Comparison of ENCODE assay signal across 17 cellular contexts in the genomic region with DNA sequence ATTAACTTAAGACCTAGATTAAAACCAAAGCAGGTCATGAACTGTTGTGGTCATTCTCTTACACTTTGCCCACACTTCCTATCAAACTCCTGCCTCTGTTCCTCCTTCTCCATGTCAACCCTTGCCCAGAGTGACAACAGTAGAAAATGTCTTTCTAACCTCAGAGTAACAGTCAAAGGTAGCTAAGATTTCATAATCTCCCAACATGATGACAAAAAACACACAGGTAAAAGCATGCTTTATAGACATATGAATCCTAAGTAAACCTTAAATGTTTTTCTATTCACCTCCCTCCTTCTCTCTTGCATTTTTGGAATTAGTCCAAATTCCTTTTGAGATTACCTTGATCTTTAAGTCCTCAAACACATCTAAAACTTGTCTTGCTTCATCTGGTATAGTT.
DNase-seq lines count a peak whose midpoint lies in the region; ATAC-seq and TF ChIP-seq lines count a peak whose summit lies in the region.
"Had no signal": no experiment of that assay in that cellular context is flagged by ENCODE, and none has a peak within 500 bp of the region (broad histone marks: within the 10 kb centered on the region; RNA-seq: fewer than 3 reads in every experiment).

No MANE protein-coding gene starts in this region.

- H3K9me3 ChIP-seq in mucosa of descending colon (no peaks in the 10 kb centered on the region), left ventricle myocardium inferior (replicated peaks) (peaks cover 19% of the 10 kb centered on the region)
- H3K9me3 ChIP-seq: BLaER1 treated with 17β-estradiol and CSF1 and Interleukin-3, amounts not matched to agents 10 nM and 100 nM; body of pancreas; thoracic aorta had no signal

- H3K4me1 ChIP-seq in mucosa of descending colon (ENCODE audit: low read depth) (peaks cover 4% of the 10 kb centered on the region), left ventricle myocardium inferior (no peaks in the 10 kb centered on the region)
- H3K4me1 ChIP-seq: BLaER1 treated with 17β-estradiol and CSF1 and Interleukin-3, amounts not matched to agents 10 nM and 100 nM; body of pancreas had no signal

- H3K27me3 ChIP-seq in left ventricle myocardium inferior (ENCODE audit: low read depth): no peaks in the 10 kb centered on the region
- H3K27me3 ChIP-seq: BLaER1 treated with 17β-estradiol and CSF1 and Interleukin-3, amounts not matched to agents 10 nM and 100 nM; body of pancreas had no signal

- no peaks in the 10 kb centered on the region for H3K4me1 Mint-ChIP-seq in activated CD4-positive, alpha-beta T cell treated with anti-CD3 and anti-CD28 coated beads for 36 hours
- H3K4me1 Mint-ChIP-seq: activated naive CD4-positive, alpha-beta T cell treated with anti-CD3 and anti-CD28 coated beads, Interleukin-2, amount 10 ng/mL, durations not matched to agents 7 days and 5 days had no signal

- DNase-seq in HT-29 (ENCODE audit: low spot score) (peak; percentile 49), mucosa of descending colon (no peak), left ventricle myocardium inferior (no peak), DMS79 (lab: John Stamatoyannopoulos, UW) (no peak)
- no peak for DNase-seq in activated CD4-positive, alpha-beta T cell treated with anti-CD3 and anti-CD28 coated beads for 36 hours
- DNase-seq: activated naive CD4-positive, alpha-beta T cell treated with anti-CD3 and anti-CD28 coated beads, Interleukin-2, amount 10 ng/mL, durations not matched to agents 7 days and 5 days; body of pancreas; dermis blood vessel endothelial cell; Kasumi-1; kidney; SIG-M5; stimulated activated CD4-positive, alpha-beta T cell treated with anti-CD3 and anti-CD28 coated beads, Interleukin-2, amount 100 ng/mL, for 48 hours; T-helper 9 cell had no signal

- no peak overlapping the region for H3K4me3 Mint-ChIP-seq in activated CD4-positive, alpha-beta T cell treated with anti-CD3 and anti-CD28 coated beads for 36 hours
- H3K4me3 Mint-ChIP-seq: activated naive CD4-positive, alpha-beta T cell treated with anti-CD3 and anti-CD28 coated beads, Interleukin-2, amount 10 ng/mL, durations not matched to agents 7 days and 5 days had no signal

- H3K9me3 Mint-ChIP-seq in activated CD4-positive, alpha-beta T cell treated with anti-CD3 and anti-CD28 coated beads for 36 hours (ENCODE audit: low read depth): peaks cover 8% of the 10 kb centered on the region

- H3K4me3 ChIP-seq in mucosa of descending colon (no peak overlapping the region), left ventricle myocardium inferior (no peak overlapping the region)
- H3K4me3 ChIP-seq: BLaER1 treated with 17β-estradiol and CSF1 and Interleukin-3, amounts not matched to agents 10 nM and 100 nM; body of pancreas; thoracic aorta had no signal

- POLR2A ChIA-PET in activated CD4-positive, alpha-beta T cell treated with anti-CD3 and anti-CD28 coated beads for 36 hours (lab: Charles Lee): no interaction called here

- intact Hi-C loops in mucosa of descending colon (cut with DNase I, micrococcal nuclease) (no loop called here), left ventricle myocardium inferior (cut with micrococcal nuclease) (no loop called here)
- intact Hi-C loops in activated CD4-positive, alpha-beta T cell treated with anti-CD3 and anti-CD28 coated beads for 36 hours (cut with DNase I, micrococcal nuclease): no loop called here

- no peaks in the 10 kb centered on the region for H3K27me3 Mint-ChIP-seq in activated CD4-positive, alpha-beta T cell treated with anti-CD3 and anti-CD28 coated beads for 36 hours
- H3K27me3 Mint-ChIP-seq: activated naive CD4-positive, alpha-beta T cell treated with anti-CD3 and anti-CD28 coated beads, Interleukin-2, amount 10 ng/mL, durations not matched to agents 7 days and 5 days had no signal

- no peak overlapping the region for H3K27ac ChIP-seq in left ventricle myocardium inferior (replicated peaks)
- H3K27ac ChIP-seq: BLaER1 treated with 17β-estradiol and CSF1 and Interleukin-3, amounts not matched to agents 10 nM and 100 nM; body of pancreas; thoracic aorta had no signal

- H3K36me3 ChIP-seq in mucosa of descending colon (ENCODE audit: low read depth) (no peaks in the 10 kb centered on the region), left ventricle myocardium inferior (no peaks in the 10 kb centered on the region)
- H3K36me3 ChIP-seq: BLaER1 treated with 17β-estradiol and CSF1 and Interleukin-3, amounts not matched to agents 10 nM and 100 nM; thoracic aorta had no signal

- ATAC-seq in GM19452 (IDR thresholded peaks at IDR 0.05; ENCODE audit: unreplicated experiment): peak; percentile 15
- ATAC-seq in HG02798 (IDR thresholded peaks at IDR 0.05; ENCODE audit: poor library complexity, unreplicated experiment): peak; percentile 25
- ATAC-seq in mucosa of descending colon: peak; percentile 15
- no peak for ATAC-seq in activated CD4-positive, alpha-beta T cell treated with anti-CD3 and anti-CD28 coated beads for 36 hours
- ATAC-seq: body of pancreas had no signal

- TF ChIP-seq CTCF in mucosa of descending colon (IDR thresholded peaks at IDR 0.05): no peak
- no peak for TF ChIP-seq CTCF in left ventricle myocardium inferior (IDR thresholded peaks at IDR 0.05; ENCODE audit: borderline replicate concordance)

- no peak overlapping the region for H3K27ac Mint-ChIP-seq in activated CD4-positive, alpha-beta T cell treated with anti-CD3 and anti-CD28 coated beads for 36 hours
- H3K27ac Mint-ChIP-seq: activated naive CD4-positive, alpha-beta T cell treated with anti-CD3 and anti-CD28 coated beads, Interleukin-2, amount 10 ng/mL, durations not matched to agents 7 days and 5 days had no signal

- no peaks in the 10 kb centered on the region for H3K36me3 Mint-ChIP-seq in activated CD4-positive, alpha-beta T cell treated with anti-CD3 and anti-CD28 coated beads for 36 hours (ENCODE audit: low read depth)
- H3K36me3 Mint-ChIP-seq: activated naive CD4-positive, alpha-beta T cell treated with anti-CD3 and anti-CD28 coated beads, Interleukin-2, amount 10 ng/mL, durations not matched to agents 7 days and 5 days had no signal

- CTCF ChIA-PET in activated CD4-positive, alpha-beta T cell treated with anti-CD3 and anti-CD28 coated beads for 36 hours (lab: Charles Lee): no interaction called here
